Comparison of ENCODE assay signal across 31 cellular contexts in genomic region chr7:66537876-66538275, GRCh38.
"Had no signal": no experiment of that assay in that cellular context is flagged by ENCODE, and none has a peak within 500 bp of the region (broad histone marks: within the 10 kb centered on the region; RNA-seq: fewer than 3 reads in every experiment).

No MANE protein-coding gene starts in this region.

- H3K9me3 ChIP-seq: Peyer's patch, SJSA1, SK-N-SH had no signal

- H3K36me3 ChIP-seq: brain microvascular endothelial cell had no signal

- H3K27me3 Mint-ChIP-seq: activated CD4-positive, alpha-beta T cell treated with anti-CD3 and anti-CD28 coated beads, Interleukin-2, amount 10 ng/mL, durations not matched to agents 24 days and 14 days; activated CD8-positive, alpha-beta T cell treated with anti-CD3 and anti-CD28 coated beads for 36 hours had no signal

- H3K27ac Mint-ChIP-seq: activated CD4-positive, alpha-beta T cell treated with anti-CD3 and anti-CD28 coated beads, Interleukin-2, amount 10 ng/mL, durations not matched to agents 24 days and 14 days; activated CD8-positive, alpha-beta T cell treated with anti-CD3 and anti-CD28 coated beads for 36 hours; activated naive CD4-positive, alpha-beta T cell treated with anti-CD3 and anti-CD28 coated beads for 36 hours; activated T-helper 1 cell treated with anti-CD3 and anti-CD28 coated beads, Interleukin-12 subunit alpha, Interleukin-12 subunit beta, Interleukin-2, Interleukin-4 antibody, amounts not matched to agents 30 ng/mL and 10 ng/mL and 1 ng/mL, durations not matched to agents 14 hours and 24 hours and 36 hours; T-helper 1 cell treated with Interleukin-12 subunit alpha and Interleukin-12 subunit beta and Interleukin-4 antibody, amounts not matched to agents 30 μg/mL and 1 μg/mL, for 36 hours; T-helper 2 cell treated with Interferon-gamma antibody and Interleukin-4, amounts not matched to agents 5 μg/mL and 100 μg/mL, for 36 hours had no signal

- FAIRE-seq: TTC549 had no signal

- ATAC-seq: activated CD8-positive, alpha-beta T cell treated with anti-CD3 and anti-CD28 coated beads for 36 hours; activated T-cell treated with anti-CD3 and anti-CD28 coated beads, Interleukin-2, amount 50 U/mL, for 4 hours; PC-3 had no signal

- H3K4me1 ChIP-seq: Peyer's patch, SJSA1 had no signal

- H3K4me3 Mint-ChIP-seq: activated CD4-positive, alpha-beta T cell treated with anti-CD3 and anti-CD28 coated beads, Interleukin-2, amount 10 ng/mL, durations not matched to agents 24 days and 14 days; activated CD8-positive, alpha-beta T cell treated with anti-CD3 and anti-CD28 coated beads for 36 hours; activated naive CD4-positive, alpha-beta T cell treated with anti-CD3 and anti-CD28 coated beads for 36 hours; activated T-cell treated with anti-CD3 and anti-CD28 coated beads, Interleukin-2, amount 50 U/mL, for 4 hours; activated T-helper 1 cell treated with anti-CD3 and anti-CD28 coated beads, Interleukin-12 subunit alpha, Interleukin-12 subunit beta, Interleukin-2, Interleukin-4 antibody, amounts not matched to agents 30 ng/mL and 10 ng/mL and 1 ng/mL, durations not matched to agents 14 hours and 24 hours and 36 hours; T-helper 1 cell treated with Interleukin-12 subunit alpha and Interleukin-12 subunit beta and Interleukin-4 antibody, amounts not matched to agents 30 μg/mL and 1 μg/mL, for 36 hours; T-helper 2 cell treated with Interferon-gamma antibody and Interleukin-4, amounts not matched to agents 5 μg/mL and 100 μg/mL, for 36 hours had no signal

- H3K36me3 Mint-ChIP-seq: activated naive CD4-positive, alpha-beta T cell treated with anti-CD3 and anti-CD28 coated beads, Interleukin-2, amount 50 U/mL, for 72 hours had no signal

- H3K27me3 ChIP-seq: brain microvascular endothelial cell, Peyer's patch, SJSA1 had no signal

- H3K9me3 Mint-ChIP-seq: activated CD4-positive, alpha-beta T cell treated with anti-CD3 and anti-CD28 coated beads, Interleukin-2, amount 10 ng/mL, durations not matched to agents 24 days and 14 days; activated CD8-positive, alpha-beta T cell treated with anti-CD3 and anti-CD28 coated beads for 36 hours; activated naive CD4-positive, alpha-beta T cell treated with anti-CD3 and anti-CD28 coated beads for 36 hours; activated naive CD4-positive, alpha-beta T cell treated with anti-CD3 and anti-CD28 coated beads, Interleukin-2, amount 50 U/mL, for 72 hours; activated T-cell treated with anti-CD3 and anti-CD28 coated beads, Interleukin-2, amount 50 U/mL, for 4 hours; activated T-helper 1 cell treated with anti-CD3 and anti-CD28 coated beads, Interleukin-12 subunit alpha, Interleukin-12 subunit beta, Interleukin-2, Interleukin-4 antibody, amounts not matched to agents 30 ng/mL and 10 ng/mL and 1 ng/mL, durations not matched to agents 14 hours and 24 hours and 36 hours; T-helper 1 cell treated with Interleukin-12 subunit alpha and Interleukin-12 subunit beta and Interleukin-4 antibody, amounts not matched to agents 30 μg/mL and 1 μg/mL, for 36 hours; T-helper 2 cell treated with Interferon-gamma antibody and Interleukin-4, amounts not matched to agents 5 μg/mL and 100 μg/mL, for 36 hours had no signal

- H3K9ac ChIP-seq: SK-N-SH had no signal

- H3K27ac ChIP-seq: brain microvascular endothelial cell, Peyer's patch, SJSA1 had no signal

- H3K4me1 Mint-ChIP-seq: activated CD4-positive, alpha-beta T cell treated with anti-CD3 and anti-CD28 coated beads, Interleukin-2, amount 10 ng/mL, durations not matched to agents 24 days and 14 days had no signal

- H3K4me2 ChIP-seq: SK-N-SH had no signal

- DNase-seq: activated CD4-positive, alpha-beta T cell treated with anti-CD3 and anti-CD28 coated beads, Interleukin-2, amount 10 ng/mL, durations not matched to agents 24 days and 14 days; activated CD4-positive, alpha-beta T cell treated with anti-CD3 and anti-CD28 coated beads, Interleukin-2, amount 50 U/mL, for 4 hours; activated CD8-positive, alpha-beta T cell treated with anti-CD3 and anti-CD28 coated beads for 36 hours; activated gamma-delta T cell treated with Interleukin-2 at 50 U/mL for 16 hours; activated naive CD4-positive, alpha-beta T cell treated with anti-CD3 and anti-CD28 coated beads for 36 hours; activated T-cell treated with anti-CD3 and anti-CD28 coated beads, Interleukin-2, amount 50 U/mL, for 4 hours; amniotic stem cell; aorta; brain microvascular endothelial cell; central memory CD4-positive, alpha-beta T cell; Karpas-422; NCI-H1105; NCI-H1417 treated with DMSO at 0.1 percent for 48 hours; NCI-H1694; NCI-H2029; NCI-H2171; NCI-H510A; NCI-H526; NCI-H748 treated with DMSO at 0.1 percent for 48 hours; NK-92 treated with Interleukin-12 subunit alpha and Interleukin-12 subunit beta, amount 100 ng/mL, for 24 hours; PC-3; Peyer's patch; RPMI8226; SHP77 treated with DMSO at 0.1 percent for 48 hours; SK-N-SH had no signal

- H3K4me3 ChIP-seq: Peyer's patch, SJSA1 had no signal
